In genomic region chr5:180327166-180327565, GRCh38 we compare ENCODE assay signal across 31 cellular contexts.
"Had no signal": no experiment of that assay in that cellular context is flagged by ENCODE, and none has a peak within 500 bp of the region (broad histone marks: within the 10 kb centered on the region; RNA-seq: fewer than 3 reads in every experiment).

No MANE protein-coding gene starts in this region.

- H3K4me1 ChIP-seq: parathyroid adenoma, prostate gland, transverse colon had no signal

- H3K9me3 ChIP-seq: esophagus squamous epithelium, heart right ventricle, mucosa of descending colon, prostate gland, right atrium auricular region, suprapubic skin, transverse colon, upper lobe of right lung, uterus had no signal

- H3K27ac Mint-ChIP-seq: memory B cell; mesothelial cell of epicardium; naive B cell; natural killer cell treated with Interleukin-12 subunit alpha and Interleukin-12 subunit beta and Interleukin-15 and Interleukin-18, amount 100 ng/mL, for 72 hours; stimulated activated naive CD8-positive, alpha-beta T cell treated with anti-CD3 and anti-CD28 coated beads, Interleukin-15, amount 100 ng/mL, for 72 hours had no signal

- H3K36me3 ChIP-seq: esophagus squamous epithelium, prostate gland, suprapubic skin, transverse colon, upper lobe of right lung, uterus had no signal

- H3K9ac ChIP-seq: parathyroid adenoma had no signal

- H3K27ac ChIP-seq: coronary artery, esophagus squamous epithelium, heart right ventricle, parathyroid adenoma, prostate gland, right atrium auricular region, suprapubic skin, transverse colon, upper lobe of right lung, uterus had no signal

- H3K79me2 ChIP-seq: parathyroid adenoma had no signal

- ATAC-seq: heart right ventricle; left lobe of liver; mucosa of descending colon; natural killer cell treated with Interleukin-12 subunit alpha and Interleukin-12 subunit beta and Interleukin-15 and Interleukin-18, amount 100 ng/mL, for 72 hours; sciatic nerve; stimulated activated naive CD8-positive, alpha-beta T cell treated with anti-CD3 and anti-CD28 coated beads, Interleukin-15, amount 100 ng/mL, for 72 hours; upper lobe of right lung had no signal

- H3K27me3 ChIP-seq: esophagus squamous epithelium, right atrium auricular region, suprapubic skin, transverse colon, upper lobe of right lung, uterus had no signal

- H3K36me3 Mint-ChIP-seq: memory B cell; mesothelial cell of epicardium; naive B cell; natural killer cell treated with Interleukin-12 subunit alpha and Interleukin-12 subunit beta and Interleukin-15 and Interleukin-18, amount 100 ng/mL, for 72 hours had no signal

- H2AFZ ChIP-seq: parathyroid adenoma had no signal

- H3K9me3 Mint-ChIP-seq: memory B cell; mesothelial cell of epicardium; naive B cell; natural killer cell treated with Interleukin-12 subunit alpha and Interleukin-12 subunit beta and Interleukin-15 and Interleukin-18, amount 100 ng/mL, for 72 hours; neural crest cell; stimulated activated naive CD8-positive, alpha-beta T cell treated with anti-CD3 and anti-CD28 coated beads, Interleukin-15, amount 100 ng/mL, for 72 hours had no signal

- FAIRE-seq: endothelial cell of umbilical vein had no signal

- H3K4me3 ChIP-seq: coronary artery, esophagus squamous epithelium, heart right ventricle, lung, mucosa of descending colon, prostate gland, right atrium auricular region, suprapubic skin, transverse colon, upper lobe of right lung, uterus had no signal

- DNase-seq: dermis blood vessel endothelial cell; effector memory CD4-positive, alpha-beta T cell; erythroblast; esophagus squamous epithelium; foreskin melanocyte; glutamatergic neuron; heart right ventricle; hippocampal formation; islet precursor cell; mucosa of descending colon; naive B cell; stimulated activated CD4-positive, alpha-beta T cell treated with anti-CD3 and anti-CD28 coated beads, Interleukin-15, amount 100 ng/mL, for 24 hours; stimulated activated CD4-positive, alpha-beta T cell treated with anti-CD3 and anti-CD28 coated beads, Interleukin-2, amount 100 ng/mL, for 48 hours; stimulated activated naive CD4-positive, alpha-beta T cell; stimulated activated naive CD8-positive, alpha-beta T cell treated with anti-CD3 and anti-CD28 coated beads, Interleukin-15, amount 100 ng/mL, for 72 hours; transverse colon; upper lobe of right lung; uterus had no signal

- H3K4me3 Mint-ChIP-seq: memory B cell; mesothelial cell of epicardium; naive B cell; natural killer cell treated with Interleukin-12 subunit alpha and Interleukin-12 subunit beta and Interleukin-15 and Interleukin-18, amount 100 ng/mL, for 72 hours; neural crest cell; stimulated activated naive CD8-positive, alpha-beta T cell treated with anti-CD3 and anti-CD28 coated beads, Interleukin-15, amount 100 ng/mL, for 72 hours had no signal

- H3K4me1 Mint-ChIP-seq: naive B cell had no signal
